Comparison of ENCODE assay signal across 19 cellular contexts in the genomic region with DNA sequence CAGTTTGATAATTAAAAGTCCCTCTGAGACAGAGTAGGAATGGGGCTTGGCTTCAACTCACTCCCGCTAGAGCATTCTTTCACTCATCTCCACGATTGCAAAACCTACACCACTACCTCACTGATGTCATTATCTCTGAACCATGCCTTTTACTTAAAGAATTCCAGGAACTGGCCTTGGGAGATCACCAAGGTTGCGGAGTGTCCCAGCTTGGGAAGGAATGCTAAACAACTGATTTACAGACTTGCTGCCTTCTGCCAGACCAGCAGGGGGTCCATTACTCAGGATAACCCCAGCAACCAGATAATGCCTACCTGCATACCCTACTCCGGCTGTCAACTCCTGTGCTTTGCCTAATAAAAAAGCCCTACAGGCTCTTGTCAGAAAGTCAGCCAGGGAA.
A peak's percentile ranks its signal among the peaks of the same experiment; 100 is the strongest.
DNase-seq lines count a peak whose midpoint lies in the region; ATAC-seq and TF ChIP-seq lines count a peak whose summit lies in the region.
"Had no signal": no experiment of that assay in that cellular context is flagged by ENCODE, and none has a peak within 500 bp of the region (broad histone marks: within the 10 kb centered on the region; RNA-seq: fewer than 3 reads in every experiment).

No MANE protein-coding gene starts in this region.

- H3K9me2 ChIP-seq in GM23338 (ENCODE audit: insufficient read depth) (peaks cover 8% of the 10 kb centered on the region; the same call in 1 of the 2 replicates), hepatocyte (replicated peaks; ENCODE audit: insufficient read depth) (no peaks in the 10 kb centered on the region)

- peak overlapping the region; percentile 40; the same call in 1 of the 2 replicates for H3K4me2 ChIP-seq in GM23338
- no peak overlapping the region for H3K4me2 ChIP-seq in hepatocyte

- H3K9me3 ChIP-seq in hepatocyte (ENCODE audit: low read depth): no peaks in the 10 kb centered on the region
- H3K9me3 ChIP-seq: lower lobe of right lung had no signal

- H4K20me1 ChIP-seq in GM23338 (replicated peaks; ENCODE audit: insufficient read depth) (no peaks in the 10 kb centered on the region), hepatocyte (ENCODE audit: insufficient read depth, poor library complexity, severe bottlenecking) (no peaks in the 10 kb centered on the region)

- ATAC-seq in GM23338 (peak; percentile 92), HG03565 (IDR thresholded peaks at IDR 0.05; ENCODE audit: unreplicated experiment) (no peak), HG03469 (IDR thresholded peaks at IDR 0.05; ENCODE audit: unreplicated experiment) (no peak)
- ATAC-seq: activated naive CD8-positive, alpha-beta T cell treated with anti-CD3 and anti-CD28 coated beads, Interleukin-2, amount 50 U/mL, for 24 hours; lower lobe of right lung; right cardiac atrium; stimulated activated naive B cell treated with anti-CD40 and anti-IgM and Interleukin-4, amounts not matched to agents 10 μg/mL and 1 μg/mL and 100 μg/mL, for 72 hours had no signal

- 48% methylated on average over 4 of the region's 4 CpGs for WGBS in hepatocyte (ENCODE audit: low lambda C conversion rate, missing lambda C conversion rate)

- no peaks in the 10 kb centered on the region for H3F3A ChIP-seq in GM23338 (replicated peaks; ENCODE audit: low read depth)

- peaks cover 5% of the 10 kb centered on the region for H3K27me3 Mint-ChIP-seq in GM23338 (ENCODE audit: insufficient read depth, low read depth, poor library complexity)

- H3K27me3 ChIP-seq in GM23338 (ENCODE audit: insufficient read depth) (no peaks in the 10 kb centered on the region), hepatocyte (no peaks in the 10 kb centered on the region)

- peaks cover 28% of the 10 kb centered on the region for H3K4me1 ChIP-seq in GM23338 (ENCODE audit: insufficient read depth)
- H3K4me1 ChIP-seq in hepatocyte (ENCODE audit: insufficient read depth): no peaks in the 10 kb centered on the region
- H3K4me1 ChIP-seq: lower lobe of right lung had no signal

- no peaks in the 10 kb centered on the region for H3K36me3 Mint-ChIP-seq in GM23338 (ENCODE audit: low read depth)
- H3K36me3 Mint-ChIP-seq: CD4-positive, CD25-positive, alpha-beta regulatory T cell; stimulated activated naive B cell treated with anti-CD40 and anti-IgM and Interleukin-4, amounts not matched to agents 10 μg/mL and 1 μg/mL and 100 μg/mL, for 72 hours had no signal

- H3K4me3 ChIP-seq in GM23338: no peak overlapping the region
- no peak overlapping the region for H3K4me3 ChIP-seq in hepatocyte
- H3K4me3 ChIP-seq: lower lobe of right lung had no signal

- H3K27ac ChIP-seq in GM23338 (ENCODE audit: low read depth) (peak overlapping the region; percentile 88), hepatocyte (peak overlapping the region; percentile 54)
- H3K27ac ChIP-seq: lower lobe of right lung had no signal

- no peak overlapping the region for H3K4me3 Mint-ChIP-seq in GM23338
- H3K4me3 Mint-ChIP-seq: activated naive CD8-positive, alpha-beta T cell treated with anti-CD3 and anti-CD28 coated beads, Interleukin-2, amount 50 U/mL, for 24 hours; CD4-positive, CD25-positive, alpha-beta regulatory T cell; stimulated activated naive B cell treated with anti-CD40 and anti-IgM and Interleukin-4, amounts not matched to agents 10 μg/mL and 1 μg/mL and 100 μg/mL, for 72 hours had no signal

- H3K27ac Mint-ChIP-seq in GM23338: 0 out of 2 replicates have a peak overlapping the region, but pooled peaks have one; percentile 58
- H3K27ac Mint-ChIP-seq: activated naive CD8-positive, alpha-beta T cell treated with anti-CD3 and anti-CD28 coated beads, Interleukin-2, amount 50 U/mL, for 24 hours; stimulated activated naive B cell treated with anti-CD40 and anti-IgM and Interleukin-4, amounts not matched to agents 10 μg/mL and 1 μg/mL and 100 μg/mL, for 72 hours had no signal

- peaks cover 36% of the 10 kb centered on the region for H3K4me1 Mint-ChIP-seq in GM23338
- H3K4me1 Mint-ChIP-seq: activated naive CD8-positive, alpha-beta T cell treated with anti-CD3 and anti-CD28 coated beads, Interleukin-2, amount 50 U/mL, for 24 hours; stimulated activated naive B cell treated with anti-CD40 and anti-IgM and Interleukin-4, amounts not matched to agents 10 μg/mL and 1 μg/mL and 100 μg/mL, for 72 hours had no signal

- no peaks in the 10 kb centered on the region for H3K79me2 ChIP-seq in GM23338 (replicated peaks; ENCODE audit: insufficient read depth)
- H3K79me2 ChIP-seq in hepatocyte: no peaks in the 10 kb centered on the region

- H2AFZ ChIP-seq in GM23338 (no peak overlapping the region), hepatocyte (no peak overlapping the region)

- H3K9me3 Mint-ChIP-seq in GM23338: no peaks in the 10 kb centered on the region; the same call in 1 of the 3 replicates
- H3K9me3 Mint-ChIP-seq: activated naive CD8-positive, alpha-beta T cell treated with anti-CD3 and anti-CD28 coated beads, Interleukin-2, amount 50 U/mL, for 24 hours; stimulated activated naive B cell treated with anti-CD40 and anti-IgM and Interleukin-4, amounts not matched to agents 10 μg/mL and 1 μg/mL and 100 μg/mL, for 72 hours had no signal

- H3K36me3 ChIP-seq in GM23338 (ENCODE audit: insufficient read depth): no peaks in the 10 kb centered on the region
- no peaks in the 10 kb centered on the region for H3K36me3 ChIP-seq in hepatocyte (replicated peaks; ENCODE audit: insufficient read depth, low read depth)
- H3K36me3 ChIP-seq: lower lobe of right lung had no signal

- DNase-seq in A172 (ENCODE audit: low spot score): peak; percentile 39
- peak; percentile 93 for DNase-seq in GM23338 (ENCODE audit: low spot score)
- DNase-seq in NCI-H69 (lab: John Stamatoyannopoulos, UW): peak; percentile 42
- DNase-seq in hepatocyte (ENCODE audit: low spot score): peak; percentile 31
- no peak for DNase-seq in UCSD-AML1 (lab: John Stamatoyannopoulos, UW; ENCODE audit: unreplicated experiment)
- DNase-seq in stimulated activated CD4-positive, alpha-beta T cell treated with anti-CD3 and anti-CD28 coated beads, Interleukin-4, amount 100 ng/mL, for 24 hours: no peak
- DNase-seq: activated CD4-positive, alpha-beta T cell treated with anti-CD3 and anti-CD28 coated beads for 48 hours; activated naive CD8-positive, alpha-beta T cell treated with anti-CD3 and anti-CD28 coated beads, Interleukin-2, amount 50 U/mL, for 24 hours; CD4-positive, CD25-positive, alpha-beta regulatory T cell; cortex of kidney; DMS79; foreskin melanocyte; lower lobe of right lung; NCI-H1436 treated with DMSO at 0.1 percent for 48 hours; NCI-H446; right cardiac atrium; stimulated activated naive B cell treated with anti-CD40 and anti-IgM and Interleukin-4, amounts not matched to agents 10 μg/mL and 1 μg/mL and 100 μg/mL, for 72 hours had no signal

- TF ChIP-seq CTCF in GM23338 (conservative IDR thresholded peaks at IDR 0.05; ENCODE audit: low read depth in 2 of 2): no peak
- TF ChIP-seq CTCF in hepatocyte (IDR thresholded peaks at IDR 0.05; ENCODE audit: poor library complexity): no peak

TF ChIP-seq in GM23338, 12 proteins besides CTCF, POLR2A, EP300 and RAD21 (continues in another document):
- TF ChIP-seq JUNB (IDR thresholded peaks at IDR 0.05; ENCODE audit: unreplicated experiment): no peak

Comparison
In these comparisons a context has a peak if more than half of its experiments do, and no peak if none do; other contexts are left out.
1. DNase-seq: peak in A172 (single experiment), GM23338 (single experiment), NCI-H69 (single experiment) and hepatocyte (single experiment); none in UCSD-AML1 (single experiment) and stimulated activated CD4-positive, alpha-beta T cell treated with anti-CD3 and anti-CD28 coated beads, Interleukin-4, amount 100 ng/mL, for 24 hours (single experiment).